In genomic region chr2:20491739-20492531, GRCh38 we compare ENCODE assay signal across 14 cellular contexts. TPM values are rescaled to one million over a fixed set of nuclear protein-coding genes. Genes with fewer than 3 reads are reported as not detected.
DNase-seq lines count a peak whose midpoint lies in the region; ATAC-seq and TF ChIP-seq lines count a peak whose summit lies in the region.
"Had no signal": no experiment of that assay in that cellular context is flagged by ENCODE, and none has a peak within 500 bp of the region (broad histone marks: within the 10 kb centered on the region; RNA-seq: fewer than 3 reads in every experiment).

No MANE protein-coding gene starts in this region.

- DNase-seq in CD1c-positive myeloid dendritic cell (ENCODE audit: extremely low spot score) (peak; percentile 52), SJCRH30 (peak; percentile 90 to 91), left ventricle myocardium inferior (peak; percentile 48), posterior cingulate gyrus (peak in 7 of 10 donors; percentile 17 to 88 (median 43)), NCI-H1105 (lab: John Stamatoyannopoulos, UW) (no peak), DMS153 (lab: John Stamatoyannopoulos, UW) (no peak), 8988T (no peak)
- DNase-seq: activated CD8-positive, alpha-beta memory T cell treated with anti-CD3 and anti-CD28 coated beads, Interleukin-2, amount 50 U/mL, for 4 hours; cortex of kidney; DND-41; NCI-H187 treated with DMSO at 0.1 percent for 48 hours had no signal

- peaks cover 54% of the 10 kb centered on the region for H3K4me1 ChIP-seq in SJCRH30
- H3K4me1 ChIP-seq in left ventricle myocardium inferior = peaks cover 22% of the 10 kb centered on the region

- H3K27ac ChIP-seq in SJCRH30 (no peak overlapping the region), left ventricle myocardium inferior (replicated peaks) (no peak overlapping the region)
- H3K27ac ChIP-seq: SK-N-MC had no signal

- H3K27me3 ChIP-seq in SJCRH30 = no peaks in the 10 kb centered on the region; the same call in 1 of the 2 replicates
- no peaks in the 10 kb centered on the region for H3K27me3 ChIP-seq in left ventricle myocardium inferior (ENCODE audit: low read depth)

- H3K9me3 ChIP-seq in SJCRH30 (replicated peaks) (no peaks in the 10 kb centered on the region), left ventricle myocardium inferior (replicated peaks) (no peaks in the 10 kb centered on the region)

- TF ChIP-seq CTCF in left ventricle myocardium inferior (IDR thresholded peaks at IDR 0.05; ENCODE audit: borderline replicate concordance) = no peak

- intact Hi-C loops in left ventricle myocardium inferior (cut with micrococcal nuclease) (no loop called here), posterior cingulate gyrus (cut with DNase I) (no loop called here)

- H3K36me3 ChIP-seq in SJCRH30 = no peaks in the 10 kb centered on the region
- no peaks in the 10 kb centered on the region for H3K36me3 ChIP-seq in left ventricle myocardium inferior

- H3K4me3 ChIP-seq in SJCRH30 (no peak overlapping the region), left ventricle myocardium inferior (no peak overlapping the region)
- H3K4me3 ChIP-seq: SK-N-MC had no signal

- no peak for ATAC-seq in HG02610 (IDR thresholded peaks at IDR 0.05; ENCODE audit: unreplicated experiment)
- ATAC-seq: WTC11 had no signal

RNA-seq across cellular contexts. Expression of gene RHOB, which starts 45.1 kb away (rescaled TPM):
- 138 and 146 TPM in 2 replicates for total RNA-seq in SJCRH30 (2014; rRNA removed; shearing (Covaris generic))
- total RNA-seq in left ventricle myocardium inferior = 193 TPM

Comparison
In these comparisons a context has a peak if more than half of its experiments do, and no peak if none do; other contexts are left out.
1. DNase-seq: peak in CD1c-positive myeloid dendritic cell (single experiment), SJCRH30 (2 of 2), left ventricle myocardium inferior (single experiment) and posterior cingulate gyrus (7 of 10); none in NCI-H1105 (single experiment), DMS153 (single experiment) and 8988T (single experiment).